Comparison of ENCODE assay signal across 8 cellular contexts in genomic region chr2:198127627-198128026, GRCh38.
DNase-seq lines count a peak whose midpoint lies in the region; ATAC-seq and TF ChIP-seq lines count a peak whose summit lies in the region.

No MANE protein-coding gene starts in this region.

- POLR2A ChIA-PET in CD4-positive, alpha-beta T cell (lab: Charles Lee) = interaction anchor here (0.5 to 1.4 kb wide), 3 partner anchors 236 to 324 kb away, joined by 3 to 11 read pairs (median 3); partner anchors contain the start of gene PLCL1
- POLR2A ChIA-PET in T-cell (lab: Charles Lee) = no interaction called here

- DNase-seq in CD4-positive, alpha-beta T cell = peak; percentile 12 to 48 (median 28)
- DNase-seq in GM20000 (ENCODE audit: low spot score) = peak; percentile 58
- DNase-seq in T-cell = peak in 33 of 34 experiments; percentile 2 to 51 (median 25)
- peak; percentile 28 for DNase-seq in brain microvascular endothelial cell
- DNase-seq in iris pigment epithelial cell (ENCODE audit: low read depth) = peak; percentile 70
- DNase-seq in stimulated activated CD4-positive, alpha-beta T cell treated with anti-CD3 and anti-CD28 coated beads, Interleukin-2, amount 100 ng/mL, for 48 hours = peak; percentile 24 to 41
- no peak for DNase-seq in NCI-H2029 treated with DMSO at 0.1 percent for 48 hours (lab: John Stamatoyannopoulos, UW)

- H3K27me3 Mint-ChIP-seq in CD4-positive, alpha-beta T cell = no peaks in the 10 kb centered on the region
- no peaks in the 10 kb centered on the region for H3K27me3 Mint-ChIP-seq in T-cell

- ATAC-seq in CD4-positive, alpha-beta T cell (ENCODE audit: poor library complexity) = peak; percentile 77
- ATAC-seq in T-cell (replicated peaks in 1 of 4) = peak; percentile 48 to 59 (median 54)

- peaks cover 17% of the 10 kb centered on the region for H3K36me3 Mint-ChIP-seq in CD4-positive, alpha-beta T cell (ENCODE audit: low read depth)
- H3K36me3 Mint-ChIP-seq in T-cell = peaks cover 22% of the 10 kb centered on the region

- in situ Hi-C loops in brain microvascular endothelial cell (cut with HindIII; ENCODE audit: low pct_ligation_motif_present, low sequenced_read_pairs) = no loop called here

- H3K27me3 ChIP-seq in CD4-positive, alpha-beta T cell (ENCODE audit: control insufficient read depth, insufficient read depth, low read length) = no peaks in the 10 kb centered on the region
- H3K27me3 ChIP-seq in brain microvascular endothelial cell (replicated peaks) = no peaks in the 10 kb centered on the region

- H3K27ac ChIP-seq in CD4-positive, alpha-beta T cell (ENCODE audit: low read depth, low read length) = no peak overlapping the region
- no peak overlapping the region for H3K27ac ChIP-seq in brain microvascular endothelial cell

- H3K4me3 Mint-ChIP-seq in CD4-positive, alpha-beta T cell = no peak overlapping the region
- H3K4me3 Mint-ChIP-seq in T-cell = no peak overlapping the region

- CTCF ChIA-PET in CD4-positive, alpha-beta T cell (lab: Charles Lee) = interaction anchor here (0.8 to 2.7 kb wide), 10 partner anchors 14 to 347 kb away, joined by 3 to 10 read pairs (median 5); partner anchors contain the start of gene PLCL1
- CTCF ChIA-PET in T-cell (lab: Charles Lee) = interaction anchor here (0.6 to 1.6 kb wide), 13 partner anchors 10 to 1034 kb away, joined by 3 to 11 read pairs (median 3); partner anchors contain the start of gene PLCL1 (in 1 of the 2)

- intact Hi-C loops in CD4-positive, alpha-beta T cell (cut with DNase I, micrococcal nuclease) = loop anchor here (1.0 to 5.0 kb wide), 5 partner anchors 169 to 421 kb away; partner anchors contain the start of gene MARS2 (in 1 of the 2)

- TF ChIP-seq CTCF in CD4-positive, alpha-beta T cell (IDR thresholded peaks at IDR 0.05) = peak; percentile 75
- TF ChIP-seq CTCF in GM20000 (IDR thresholded peaks at IDR 0.05; ENCODE audit: extremely low read depth, missing control alignments) (peak; percentile 60), LNCAP (IDR thresholded peaks at IDR 0.05) (peak; percentile 47; the same call in 1 of the 2 replicates), brain microvascular endothelial cell (IDR thresholded peaks at IDR 0.05; ENCODE audit: low read depth, low read length, missing control alignments) (peak; percentile 78)

- H3K4me1 Mint-ChIP-seq in CD4-positive, alpha-beta T cell (ENCODE audit: low read depth) = peaks cover 6% of the 10 kb centered on the region
- peaks cover 0 to 7% (median 0%) of the 10 kb centered on the region in 3 donors for H3K4me1 Mint-ChIP-seq in T-cell

- H3K9me3 Mint-ChIP-seq in CD4-positive, alpha-beta T cell = no peaks in the 10 kb centered on the region
- H3K9me3 Mint-ChIP-seq in T-cell = no peaks in the 10 kb centered on the region

- no peaks in the 10 kb centered on the region for H3K9me3 ChIP-seq in CD4-positive, alpha-beta T cell (ENCODE audit: control insufficient read depth, low read length)

- no peak overlapping the region for H3K4me3 ChIP-seq in brain microvascular endothelial cell (ENCODE audit: low read depth, low read length)

- no peaks in the 10 kb centered on the region for H3K36me3 ChIP-seq in brain microvascular endothelial cell (replicated peaks)

- H3K27ac Mint-ChIP-seq in CD4-positive, alpha-beta T cell = no peak overlapping the region
- no peak overlapping the region for H3K27ac Mint-ChIP-seq in T-cell
